In genomic region chr6:91132461-91132860, GRCh38 we compare ENCODE assay signal across 21 cellular contexts.
DNase-seq lines count a peak whose midpoint lies in the region; FAIRE-seq and TF ChIP-seq lines count a peak whose summit lies in the region.
"Had no signal": no experiment of that assay in that cellular context is flagged by ENCODE, and none has a peak within 500 bp of the region (broad histone marks: within the 10 kb centered on the region; RNA-seq: fewer than 3 reads in every experiment).

No MANE protein-coding gene starts in this region.

- no peak overlapping the region for H3K4me3 Mint-ChIP-seq in astrocyte (ENCODE audit: unreplicated experiment)
- H3K4me3 Mint-ChIP-seq: activated naive CD4-positive, alpha-beta T cell treated with anti-CD3 and anti-CD28 coated beads, Interleukin-2, amount 10 ng/mL, durations not matched to agents 7 days and 5 days; activated T-cell treated with anti-CD3 and anti-CD28 coated beads, Interleukin-2, amount 50 U/mL, for 24 hours; brain; natural killer cell treated with Interleukin-12 subunit alpha and Interleukin-12 subunit beta and Interleukin-15 and Interleukin-18, amount 100 ng/mL, for 72 hours had no signal

- no peaks in the 10 kb centered on the region for H3K36me3 ChIP-seq in astrocyte (ENCODE audit: insufficient read depth, low read length)

- no peak overlapping the region for H3K27ac Mint-ChIP-seq in astrocyte (ENCODE audit: unreplicated experiment)
- H3K27ac Mint-ChIP-seq: activated naive CD4-positive, alpha-beta T cell treated with anti-CD3 and anti-CD28 coated beads, Interleukin-2, amount 10 ng/mL, durations not matched to agents 7 days and 5 days; activated T-cell treated with anti-CD3 and anti-CD28 coated beads, Interleukin-2, amount 50 U/mL, for 24 hours; brain; natural killer cell treated with Interleukin-12 subunit alpha and Interleukin-12 subunit beta and Interleukin-15 and Interleukin-18, amount 100 ng/mL, for 72 hours; progenitor cell of endocrine pancreas had no signal

- no peak overlapping the region for H2AFZ ChIP-seq in astrocyte (ENCODE audit: low read depth, low read length)
- H2AFZ ChIP-seq: PC-9 had no signal

- H4K20me1 ChIP-seq in astrocyte (ENCODE audit: insufficient read depth, low read length), result no peaks in the 10 kb centered on the region

- DNase-seq in DMS153 (lab: John Stamatoyannopoulos, UW) (peak; percentile 38), M059J (ENCODE audit: low read depth) (peak; percentile 0), astrocyte (ENCODE audit: low read depth) (peak; percentile 22), kidney glomerular epithelial cell (lab: John Stamatoyannopoulos, UW) (peak; percentile 88), germinal center (ENCODE audit: low spot score) (no peak), substantia nigra (lab: John Stamatoyannopoulos, UW) (no peak), mucosa of gallbladder (ENCODE audit: low spot score) (no peak)
- DNase-seq: activated naive CD4-positive, alpha-beta T cell treated with anti-CD3 and anti-CD28 coated beads, Interleukin-2, amount 10 ng/mL, durations not matched to agents 7 days and 5 days; activated T-cell treated with anti-CD3 and anti-CD28 coated beads, Interleukin-2, amount 50 U/mL, for 24 hours; dermis blood vessel endothelial cell; HCEC 1CT; head of caudate nucleus; mesendoderm; MM.1S; NCI-H187 treated with DMSO at 0.1 percent for 48 hours; PC-9 had no signal

- H3K4me3 ChIP-seq in astrocyte (ENCODE audit: insufficient read depth, low read depth, low read length), result no peak overlapping the region
- H3K4me3 ChIP-seq: PC-9, smooth muscle cell had no signal

- peaks cover 2% of the 10 kb centered on the region for H3K9me3 Mint-ChIP-seq in astrocyte (ENCODE audit: unreplicated experiment)
- H3K9me3 Mint-ChIP-seq: activated naive CD4-positive, alpha-beta T cell treated with anti-CD3 and anti-CD28 coated beads, Interleukin-2, amount 10 ng/mL, durations not matched to agents 7 days and 5 days; activated T-cell treated with anti-CD3 and anti-CD28 coated beads, Interleukin-2, amount 50 U/mL, for 24 hours had no signal

- no peaks in the 10 kb centered on the region for H3K4me1 ChIP-seq in astrocyte (ENCODE audit: insufficient read depth, low read length)

- FAIRE-seq in astrocyte (lab: Jason Lieb, UNC), result no peak
- FAIRE-seq: islet of Langerhans had no signal

- H3K27me3 ChIP-seq in astrocyte (ENCODE audit: insufficient read depth, low read length), result no peaks in the 10 kb centered on the region

- TF ChIP-seq CTCF in astrocyte (IDR thresholded peaks at IDR 0.05; ENCODE audit: insufficient read depth, low read depth, low read length), result no peak

- H3K27me3 Mint-ChIP-seq in astrocyte (ENCODE audit: low read depth, unreplicated experiment), result no peaks in the 10 kb centered on the region
- H3K27me3 Mint-ChIP-seq: activated naive CD4-positive, alpha-beta T cell treated with anti-CD3 and anti-CD28 coated beads, Interleukin-2, amount 10 ng/mL, durations not matched to agents 7 days and 5 days; activated T-cell treated with anti-CD3 and anti-CD28 coated beads, Interleukin-2, amount 50 U/mL, for 24 hours; natural killer cell treated with Interleukin-12 subunit alpha and Interleukin-12 subunit beta and Interleukin-15 and Interleukin-18, amount 100 ng/mL, for 72 hours had no signal

- no peak overlapping the region for H3K27ac ChIP-seq in astrocyte (ENCODE audit: low read depth, low read length)
- no peak overlapping the region for H3K27ac ChIP-seq in substantia nigra (ENCODE audit: low read depth, low read length, poor library complexity, severe bottlenecking)
- H3K27ac ChIP-seq: PC-9 had no signal

- H3K9me3 ChIP-seq in astrocyte (ENCODE audit: insufficient read depth, low read depth, low read length), result no peaks in the 10 kb centered on the region

- H3K79me2 ChIP-seq in astrocyte (ENCODE audit: insufficient read depth, low read length), result no peaks in the 10 kb centered on the region

- H3K9ac ChIP-seq in astrocyte (ENCODE audit: low read length), result no peak overlapping the region

- H3K4me1 Mint-ChIP-seq in astrocyte (ENCODE audit: low read depth, unreplicated experiment), result peaks cover 7% of the 10 kb centered on the region
- H3K4me1 Mint-ChIP-seq: activated naive CD4-positive, alpha-beta T cell treated with anti-CD3 and anti-CD28 coated beads, Interleukin-2, amount 10 ng/mL, durations not matched to agents 7 days and 5 days had no signal

- H3K36me3 Mint-ChIP-seq in astrocyte (ENCODE audit: low read depth, unreplicated experiment), result no peaks in the 10 kb centered on the region
- H3K36me3 Mint-ChIP-seq: activated naive CD4-positive, alpha-beta T cell treated with anti-CD3 and anti-CD28 coated beads, Interleukin-2, amount 10 ng/mL, durations not matched to agents 7 days and 5 days; brain; natural killer cell treated with Interleukin-12 subunit alpha and Interleukin-12 subunit beta and Interleukin-15 and Interleukin-18, amount 100 ng/mL, for 72 hours had no signal

- no peak overlapping the region for H3K4me2 ChIP-seq in astrocyte (ENCODE audit: low read length)
- H3K4me2 ChIP-seq: PC-9, smooth muscle cell had no signal

Comparison
In these comparisons a context has a peak if more than half of its experiments do, and no peak if none do; other contexts are left out.
1. DNase-seq: peak in DMS153 (single experiment), M059J (single experiment), astrocyte (single experiment) and kidney glomerular epithelial cell (single experiment); none in germinal center (single experiment), substantia nigra (0 of 49) and mucosa of gallbladder (single experiment).